ENCODE assay signal across 8 cellular contexts in the genomic region with DNA sequence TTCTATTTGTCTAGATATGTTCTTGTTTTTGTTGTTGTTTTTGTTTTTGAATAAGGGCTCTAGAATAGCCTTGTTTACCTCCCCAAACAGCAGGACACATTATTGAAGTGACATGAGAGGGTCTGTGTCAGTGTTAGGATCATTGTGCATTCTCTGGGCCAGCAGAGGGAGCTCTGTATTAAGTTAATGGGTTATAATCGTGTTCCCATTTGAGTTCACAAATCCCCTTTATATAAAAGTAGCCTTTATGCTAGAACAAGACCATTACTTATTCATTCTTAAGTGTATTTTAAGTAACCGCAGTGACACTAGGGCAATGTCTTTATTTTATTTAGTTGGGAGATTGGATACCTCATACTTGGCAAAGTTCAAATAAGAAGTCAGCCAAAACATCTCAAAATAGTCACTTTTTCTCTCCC. TPM values are rescaled to one million over a fixed set of nuclear protein-coding genes. Genes with fewer than 3 reads are reported as not detected.
A peak's percentile ranks its signal among the peaks of the same experiment; 100 is the strongest.
DNase-seq lines count a peak whose midpoint lies in the region; ATAC-seq and TF ChIP-seq lines count a peak whose summit lies in the region.

No MANE protein-coding gene starts in this region.

- no TSS peak for BruUV-seq in PC-9 (replicated peaks; lab: Mats Ljungman, UMichigan)

- intact Hi-C loops in PC-9 (cut with micrococcal nuclease; ENCODE audit: unreplicated experiment), result loop anchor here (1.0 kb wide), 6 partner anchors 33 to 760 kb away; no protein-coding TSS in a partner anchor
- intact Hi-C loops in psoas muscle (cut with DNase I), result loop anchor here in 1 of 2 donors (10.0 kb wide), 1 partner anchor 294 kb away; the partner anchor contains the start of genes MATN4 and RBPJL

- peak in 3 of 4 donors; percentile 64 to 71 (median 68) for ATAC-seq in psoas muscle
- no peak for ATAC-seq in HG02973 (IDR thresholded peaks at IDR 0.05; ENCODE audit: unreplicated experiment)
- no peak for ATAC-seq in GM18867 (IDR thresholded peaks at IDR 0.05; ENCODE audit: unreplicated experiment)

- peak overlapping the region; percentile 22 for H3K27ac Mint-ChIP-seq in activated naive CD8-positive, alpha-beta T cell treated with anti-CD3 and anti-CD28 coated beads for 36 hours

- H3K36me3 Mint-ChIP-seq in activated naive CD8-positive, alpha-beta T cell treated with anti-CD3 and anti-CD28 coated beads for 36 hours, result peaks cover 46% of the 10 kb centered on the region

- no peaks in the 10 kb centered on the region for H4K20me1 ChIP-seq in PC-9 (ENCODE audit: insufficient read depth)

- no peaks in the 10 kb centered on the region for H3K9me3 Mint-ChIP-seq in activated naive CD8-positive, alpha-beta T cell treated with anti-CD3 and anti-CD28 coated beads for 36 hours

- CTCF ChIA-PET in PC-9 (lab: Charles Lee), result interaction anchor here (0.6 to 4.4 kb wide), 7 partner anchors 32 to 301 kb away, joined by 3 to 34 read pairs (median 5); partner anchors contain the start of gene PABPC1L

- H3K36me3 ChIP-seq in PC-9 (ENCODE audit: low read depth), result 0 out of 2 replicates have a peak, but pooled peaks cover 6% of the 10 kb centered on the region
- peaks cover 0 to 18% of the 10 kb centered on the region in 2 donors for H3K36me3 ChIP-seq in psoas muscle (ENCODE audit: insufficient read depth in 1 of 2, low read depth in 1 of 2)

- H3K4me1 Mint-ChIP-seq in activated naive CD8-positive, alpha-beta T cell treated with anti-CD3 and anti-CD28 coated beads for 36 hours, result peaks cover 63% of the 10 kb centered on the region

- H3K4me1 ChIP-seq in PC-9 (replicated peaks; ENCODE audit: insufficient read depth) (peaks cover 46% of the 10 kb centered on the region), psoas muscle (no peaks in the 10 kb centered on the region)

- H3K27ac ChIP-seq in PC-9 (no peak overlapping the region), psoas muscle (no peak overlapping the region)

- H3K9me2 ChIP-seq in PC-9 (ENCODE audit: insufficient read depth), result no peaks in the 10 kb centered on the region

- no peaks in the 10 kb centered on the region for H3K79me2 ChIP-seq in PC-9 (ENCODE audit: low read depth)

- POLR2A ChIA-PET in PC-9 (lab: Charles Lee; ENCODE audit: unreplicated experiment), result no interaction called here

- peak; percentile 94 for TF ChIP-seq CTCF in PC-9 (conservative IDR thresholded peaks at IDR 0.05)
- TF ChIP-seq CTCF in psoas muscle (IDR thresholded peaks at IDR 0.05), result peak; percentile 70

- peaks cover 38% of the 10 kb centered on the region for H3F3A ChIP-seq in PC-9 (ENCODE audit: insufficient read depth, low read depth)

- 19 to 22% (median 21%) methylated on average over 2 of the region's 2 CpGs for WGBS in psoas muscle, 3 donors

- H3K4me3 Mint-ChIP-seq in activated naive CD8-positive, alpha-beta T cell treated with anti-CD3 and anti-CD28 coated beads for 36 hours, result no peak overlapping the region

- H3K9me3 ChIP-seq in PC-9 (ENCODE audit: insufficient read depth, low read depth) (no peaks in the 10 kb centered on the region), psoas muscle (no peaks in the 10 kb centered on the region)

- H3K27me3 ChIP-seq in PC-9 (ENCODE audit: insufficient read depth, low read depth) (no peaks in the 10 kb centered on the region), psoas muscle (ENCODE audit: insufficient read depth in 3 of 3, low read length in 2 of 3) (no peaks in the 10 kb centered on the region)

- no peak overlapping the region for H3K4me3 ChIP-seq in PC-9
- no peak overlapping the region for H3K4me3 ChIP-seq in psoas muscle

- H2AFZ ChIP-seq in PC-9, result no peak overlapping the region

- H3K4me2 ChIP-seq in PC-9, result no peak overlapping the region

- H3K27me3 Mint-ChIP-seq in activated naive CD8-positive, alpha-beta T cell treated with anti-CD3 and anti-CD28 coated beads for 36 hours, result no peaks in the 10 kb centered on the region

- in situ Hi-C loops in Caki2 (cut with HindIII; ENCODE audit: low pct_unique_long_range_greater_than_20kb, low sequenced_read_pairs), result no loop called here

- DNase-seq in Caki2 (ENCODE audit: low read depth) (peak; percentile 46), HuH-7 (ENCODE audit: low spot score) (peak; percentile 18), PC-9 (peak; percentile 43 to 58), glomerular visceral epithelial cell (ENCODE audit: extremely low spot score) (peak; percentile 68), psoas muscle (no peak)
- peak; percentile 19 for DNase-seq in activated naive CD8-positive, alpha-beta T cell treated with anti-CD3 and anti-CD28 coated beads for 36 hours

RNA-seq across cellular contexts. Expression of gene STK4, which starts 44.8 kb away (rescaled TPM):
- 4.2 and 6.9 TPM in 2 replicates for total RNA-seq in Caki2 (2014; rRNA removed; shearing (Covaris generic); ENCODE audit: low replicate concordance)
- total RNA-seq in PC-9 (2021) (43.7 and 60.9 TPM in 2 replicates), psoas muscle (1 to 10 TPM; 5.1 to 8.6 (median 7.3) TPM)
- total RNA-seq in activated naive CD8-positive, alpha-beta T cell treated with anti-CD3 and anti-CD28 coated beads for 36 hours, result 100 to 1,000 TPM; 180 to 198 TPM
- 1 to 10 TPM; 2.4 to 5.6 (median 4.0) TPM for polyA plus RNA-seq in psoas muscle

RNA-seq across cellular contexts. Expression of gene TOMM34, which starts 50.9 kb away (rescaled TPM):
- 42.3 and 48.0 TPM in 2 replicates for total RNA-seq in Caki2 (2014; rRNA removed; shearing (Covaris generic); ENCODE audit: low replicate concordance)
- total RNA-seq in PC-9 (2021), result 65.9 and 71.1 TPM in 2 replicates
- total RNA-seq in activated naive CD8-positive, alpha-beta T cell treated with anti-CD3 and anti-CD28 coated beads for 36 hours, result 10 to 100 TPM; 72.9 to 75.1 TPM
- total RNA-seq in psoas muscle, result 10 to 100 TPM in 3 of 4 donors, 1 to 10 TPM in 1; 9.6 to 18.3 (median 14.5) TPM
- 10 to 100 TPM; 10.4 to 38.0 (median 17.6) TPM for polyA plus RNA-seq in psoas muscle

Comparison
In these comparisons a context has a peak if more than half of its experiments do, and no peak if none do; other contexts are left out.
1. DNase-seq: peak in Caki2 (single experiment), HuH-7 (single experiment), PC-9 (2 of 2), activated naive CD8-positive, alpha-beta T cell treated with anti-CD3 and anti-CD28 coated beads for 36 hours (single experiment) and glomerular visceral epithelial cell (single experiment); none in psoas muscle (0 of 2).
2. ATAC-seq: peak in psoas muscle (3 of 4); none in HG02973 (single experiment) and GM18867 (single experiment).